Comparison of ENCODE assay signal across 8 cellular contexts in the genomic region with DNA sequence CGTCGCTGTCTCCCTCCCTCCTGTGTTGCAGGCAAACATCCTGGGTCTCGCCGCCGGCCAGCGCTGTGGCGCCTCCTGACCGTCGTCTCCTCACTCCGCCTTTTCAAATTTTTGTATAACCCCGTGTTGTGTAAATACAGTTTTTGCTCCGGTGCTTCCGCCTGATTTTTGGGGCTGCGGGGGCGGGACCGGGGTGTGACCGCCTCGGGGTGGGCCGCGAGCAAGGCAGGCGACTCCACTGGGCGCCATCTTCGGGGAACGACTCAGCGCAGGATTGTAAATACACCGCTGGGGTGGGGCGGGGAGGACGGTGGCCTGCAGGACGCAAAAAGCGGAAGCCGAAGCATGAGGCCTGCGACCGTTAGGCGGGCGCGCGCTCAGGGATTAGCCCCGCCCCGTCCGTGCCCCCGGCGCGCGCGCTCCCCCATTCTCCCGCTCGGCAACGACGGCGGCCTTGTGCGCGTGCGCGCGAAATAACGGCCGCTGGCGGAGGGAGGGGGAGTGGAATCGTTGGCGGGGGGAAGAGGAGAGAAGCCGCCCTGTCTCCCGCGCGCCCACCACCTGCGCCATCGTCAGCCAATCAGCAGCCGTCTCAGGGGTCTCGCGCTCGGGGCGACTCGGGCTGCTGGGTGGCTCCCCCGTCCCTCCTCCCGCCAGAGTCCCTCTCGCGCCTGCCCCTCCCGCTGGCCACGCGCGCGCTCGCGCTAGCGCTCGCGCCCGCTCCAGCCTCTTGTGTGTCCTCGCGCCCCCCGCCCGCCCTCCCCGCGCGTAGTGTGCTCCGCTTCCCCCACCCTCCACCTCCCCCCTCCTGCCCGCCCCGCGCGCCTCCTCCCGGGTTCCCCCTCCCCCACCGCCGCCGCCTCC. TPM values are rescaled to one million over a fixed set of nuclear protein-coding genes. Genes with fewer than 3 reads are reported as not detected.
DNase-seq lines count a peak whose midpoint lies in the region; ATAC-seq, FAIRE-seq and TF ChIP-seq lines count a peak whose summit lies in the region.

No MANE protein-coding gene starts in this region.

- H4K5ac ChIP-seq in H1 (ENCODE audit: insufficient read length, low read depth, low read length), result peak overlapping the region; percentile 90

- H4K20me1 ChIP-seq in H1 (replicated peaks in 1 of 2; ENCODE audit: control insufficient read depth in 1 of 2, insufficient read depth in 2 of 2, low read length in 2 of 2), result peaks cover 15 to 26% of the 10 kb centered on the region in 2 experiments

- peaks cover 13% of the 10 kb centered on the region; the same call in 1 of the 2 replicates for H3K23me2 ChIP-seq in H1 (ENCODE audit: low read depth, low read length)

- H3K4me2 ChIP-seq in H1 (ENCODE audit: insufficient read depth in 1 of 2, low read depth in 2 of 2, low read length in 2 of 2) (peak overlapping the region; percentile 69 to 94), mesenchymal stem cell (ENCODE audit: low read length, poor library complexity, severe bottlenecking) (peak overlapping the region; percentile 91)

- H3K18ac ChIP-seq in H1 (ENCODE audit: extremely low read depth, low read length) (peak overlapping the region; percentile 90), mesenchymal stem cell (ENCODE audit: low read depth in 1 of 2, low read length in 2 of 2) (peak overlapping the region; percentile 95 to 97)

- peaks cover 7 to 22% of the 10 kb centered on the region in 2 experiments for H3K79me2 ChIP-seq in H1 (ENCODE audit: control insufficient read depth in 1 of 2, insufficient read depth in 2 of 2, low read length in 2 of 2)

- no peak; a peak in 1 of 4 replicates for TF ChIP-seq RAD21 in H1 (IDR thresholded peaks at IDR 0.05 in 1 of 2, conservative IDR thresholded peaks at IDR 0.05 in 1 of 2; ENCODE audit: low read depth in 2 of 2, low read length in 2 of 2)

- peaks cover 0 to 35% (median 25%) of the 10 kb centered on the region in 4 experiments; a peak in 6 of 7 replicates for H3K4me1 ChIP-seq in H1 (replicated peaks in 1 of 4; ENCODE audit: control insufficient read depth in 3 of 4, insufficient read depth in 4 of 4, low read length in 3 of 4)
- peaks cover 39% of the 10 kb centered on the region for H3K4me1 ChIP-seq in mesenchymal stem cell (ENCODE audit: control insufficient read depth, insufficient read depth, low read depth, low read length)

- ATAC-seq in GM21360 (IDR thresholded peaks at IDR 0.05; ENCODE audit: unreplicated experiment), result peak; percentile 48

- H3K9me3 ChIP-seq in H1 (ENCODE audit: insufficient read depth in 2 of 2, low read depth in 1 of 2, low read length in 1 of 2) (no peaks in the 10 kb centered on the region), mesenchymal stem cell (ENCODE audit: control insufficient read depth, low read length) (no peaks in the 10 kb centered on the region)

- peak overlapping the region; percentile 86 for H3K27ac ChIP-seq in H1 (ENCODE audit: low read depth, low read length)
- H3K27ac ChIP-seq in mesenchymal stem cell (ENCODE audit: low read length, poor library complexity, severe bottlenecking), result peak overlapping the region; percentile 96

- POLR2A ChIA-PET in H1 (lab: Charles Lee; ENCODE audit: partially characterized antibody), result interaction anchor here (1.0 to 6.5 kb wide), 14 partner anchors 8 to 121 kb away, joined by 3 to 58 read pairs (median 7); partner anchors contain the start of genes KCTD13, KIF22, MVP and PAGR1

- H2AFZ ChIP-seq in H1 (ENCODE audit: low read length) (no peak overlapping the region), mesenchymal stem cell (ENCODE audit: low read depth, low read length) (peak overlapping the region; percentile 49)

- H3K36me3 ChIP-seq in H1 (ENCODE audit: control insufficient read depth in 2 of 4, insufficient read depth in 4 of 4, low read length in 3 of 4), result peaks cover 25 to 58% (median 32%) of the 10 kb centered on the region in 4 experiments
- peaks cover 37% of the 10 kb centered on the region in 2 experiments for H3K36me3 ChIP-seq in mesenchymal stem cell (ENCODE audit: control insufficient read depth in 1 of 2, insufficient read depth in 2 of 2, low read depth in 1 of 2, low read length in 2 of 2)

- WGBS in H1 (ENCODE audit: extremely low coverage in 1 of 2, insufficient coverage in 1 of 2, insufficient read length in 1 of 2, insufficient replicate concordance in 2 of 2, low coverage in 1 of 2, low lambda C conversion rate in 2 of 2, missing lambda C conversion rate in 1 of 2), 2 experiments, result 0% methylated on average over 33 of the region's 103 CpGs; no CpG with 5 or more reads in 1 of the 2 experiments
- WGBS in mesenchymal stem cell, result 2% methylated on average over 55 of the region's 103 CpGs

- no peak for FAIRE-seq in H1 (lab: Jason Lieb, UNC)

- H4K8ac ChIP-seq in H1 (ENCODE audit: extremely low read depth, insufficient read depth, low read length), result peak overlapping the region; percentile 77
- H4K8ac ChIP-seq in mesenchymal stem cell (ENCODE audit: low read length), result peak overlapping the region; percentile 95

- H3K9ac ChIP-seq in H1 (replicated peaks in 1 of 4; ENCODE audit: extremely low read depth in 1 of 4, low read depth in 3 of 4, low read length in 3 of 4), result peak overlapping the region in 3 of 4 experiments; percentile 22 to 82 (median 79); a peak in 6 of 7 replicates
- H3K9ac ChIP-seq in mesenchymal stem cell (ENCODE audit: low read length), result peak overlapping the region; percentile 98

- TF ChIP-seq EP300 in H1 (IDR thresholded peaks at IDR 0.05; ENCODE audit: borderline replicate concordance in 1 of 2, low read depth in 2 of 2, low read length in 2 of 2), result 0 out of 3 replicates have a peak, but pooled peaks of 1 of the 2 experiments have one; percentile 6

- H3K27me3 ChIP-seq in H1 (replicated peaks in 1 of 4; ENCODE audit: control insufficient read depth in 3 of 4, extremely low read depth in 1 of 4, insufficient read depth in 3 of 4, low read length in 3 of 4) (no peaks in the 10 kb centered on the region), mesenchymal stem cell (ENCODE audit: control insufficient read depth in 1 of 2, insufficient read depth in 1 of 2, low read length in 2 of 2) (no peaks in the 10 kb centered on the region)

- peak overlapping the region; percentile 54 to 79 (median 72) for H3K4me3 ChIP-seq in H1 (ENCODE audit: extremely low read depth in 1 of 4, insufficient read depth in 2 of 4, low read depth in 3 of 4, low read length in 4 of 4)
- peak overlapping the region; percentile 79 to 92 for H3K4me3 ChIP-seq in mesenchymal stem cell (ENCODE audit: insufficient read depth in 1 of 2, low read depth in 1 of 2, low read length in 2 of 2)

- H2BK5ac ChIP-seq in H1 (ENCODE audit: low read depth, low read length) (peak overlapping the region; percentile 88), mesenchymal stem cell (ENCODE audit: low read depth, low read length, poor library complexity, severe bottlenecking) (peak overlapping the region; percentile 61)

- H3K23ac ChIP-seq in H1 (ENCODE audit: insufficient read length) (no peak overlapping the region), mesenchymal stem cell (ENCODE audit: low read length in 2 of 2) (peak overlapping the region in 1 of 2 experiments; percentile 84)

- 0 out of 2 replicates have a peak overlapping the region, but pooled peaks have one; percentile 47 for H2AK5ac ChIP-seq in H1 (ENCODE audit: low read depth, low read length)
- peak overlapping the region; percentile 76 for H2AK5ac ChIP-seq in mesenchymal stem cell (ENCODE audit: low read length, severe bottlenecking)

- H4K91ac ChIP-seq in H1 (replicated peaks; ENCODE audit: insufficient read length, low read length), result peak overlapping the region; percentile 98
- H4K91ac ChIP-seq in mesenchymal stem cell (ENCODE audit: low read length), result peak overlapping the region; percentile 99

- H3K4ac ChIP-seq in H1 (replicated peaks; ENCODE audit: insufficient read length, low read depth, low read length), result peak overlapping the region; percentile 92
- peak overlapping the region; percentile 98 to 100 for H3K4ac ChIP-seq in mesenchymal stem cell (ENCODE audit: low read depth in 1 of 2, low read length in 2 of 2)

- H3K79me1 ChIP-seq in H1 (ENCODE audit: low read depth, low read length) (no peaks in the 10 kb centered on the region), mesenchymal stem cell (replicated peaks; ENCODE audit: low read length, poor library complexity, severe bottlenecking) (peaks cover 9% of the 10 kb centered on the region)

- TF ChIP-seq POLR2A in H1 (IDR thresholded peaks at IDR 0.05; ENCODE audit: control extremely low read depth in 1 of 2, low read depth in 2 of 2, low read length in 2 of 2), result peak in 1 of 2 experiments; percentile 76; a peak in 2 of 3 replicates

- H2BK12ac ChIP-seq in H1 (ENCODE audit: low read depth, low read length) (no peak overlapping the region; the same call in 1 of the 2 replicates), mesenchymal stem cell (ENCODE audit: low read length in 2 of 2) (peak overlapping the region in 1 of 2 experiments; percentile 88)

- no peak for TF ChIP-seq CTCF in H1 (IDR thresholded peaks at IDR 0.05; ENCODE audit: control extremely low read depth in 1 of 3, insufficient read depth in 1 of 3, low read depth in 1 of 3, low read length in 3 of 3)

- H3K14ac ChIP-seq in H1 (ENCODE audit: insufficient read length) (no peak overlapping the region), mesenchymal stem cell (ENCODE audit: low read length in 2 of 2) (peak overlapping the region in 1 of 2 experiments; percentile 99)

- CTCF ChIA-PET in H1 (lab: Charles Lee; ENCODE audit: partially characterized antibody), result interaction anchor here (1.3 to 2.7 kb wide), 3 partner anchors 20 to 154 kb away, joined by 3 to 15 read pairs (median 9); no protein-coding TSS in a partner anchor

- no peak overlapping the region for H2BK20ac ChIP-seq in H1 (ENCODE audit: low read length)

- H2BK120ac ChIP-seq in H1 (replicated peaks; ENCODE audit: low read depth, low read length) (no peak overlapping the region), mesenchymal stem cell (ENCODE audit: low read depth, low read length) (peak overlapping the region; percentile 91)

- DNase-seq in COR-L47 (lab: John Stamatoyannopoulos, UW), result peak; percentile 100
- peak; percentile 97 for DNase-seq in HT1080 (ENCODE audit: low read depth)
- DNase-seq in NOMO-1 treated with DMSO at 0.1 percent for 48 hours (lab: John Stamatoyannopoulos, UW; ENCODE audit: unreplicated experiment), result peak; percentile 97
- peak; percentile 95 for DNase-seq in activated CD8-positive, alpha-beta memory T cell treated with anti-CD3 and anti-CD28 coated beads, Interleukin-2, amount 50 U/mL, for 1 hour (ENCODE audit: extremely low read depth)
- peak; percentile 92 to 96 for DNase-seq in H1 (ENCODE audit: low read depth in 1 of 2, low spot score in 2 of 2)
- peak; percentile 97 for DNase-seq in mesenchymal stem cell
- DNase-seq in stimulated activated CD8-positive, alpha-beta memory T cell treated with anti-CD3 and anti-CD28 coated beads, Interleukin-12 subunit alpha, Interleukin-12 subunit beta, amount 100 ng/mL, for 1 hour (ENCODE audit: low read depth), result peak; percentile 96

- H3K56ac ChIP-seq in H1 (replicated peaks; ENCODE audit: insufficient read length, low read depth, low read length), result peak overlapping the region; percentile 11

- H2BK15ac ChIP-seq in H1 (ENCODE audit: low read length) (no peak overlapping the region), mesenchymal stem cell (ENCODE audit: low read depth, poor library complexity, severe bottlenecking) (peak overlapping the region; percentile 33)

RNA-seq across cellular contexts. Expression of gene MAZ, which starts 0.9 kb away (rescaled TPM):
- total RNA-seq in HT1080 (2014; rRNA removed; shearing (Covaris generic)), result 289 and 412 TPM in 2 replicates
- 167 and 168 TPM in 2 replicates for polyA plus RNA-seq in HT1080 (2015; cell fraction: cytosol; rRNA removed)
- 109 and 141 TPM in 2 replicates for polyA plus RNA-seq in HT1080 (2015; cell fraction: nucleus; rRNA removed)
- total RNA-seq in H1 (2021; fragmentation: NEBNext Ultra II Directional; extraction: Animal tissue kit (Norgen Biotek cat#: 25700)), result 376 and 380 TPM in 2 replicates
- polyA plus RNA-seq in H1 (2011; rRNA removed), result 219 and 357 TPM in 2 replicates
- 226 TPM for polyA plus RNA-seq in H1 (2011; cell fraction: cytosol; rRNA removed)
- polyA plus RNA-seq in H1 (2011; cell fraction: nucleus; rRNA removed), result 465 TPM
- polyA plus RNA-seq in H1 (2012, experiment 1 of 2), result 359 to 553 TPM (median 440 TPM) in 4 replicates
- 327 TPM for polyA plus RNA-seq in H1 (2012, experiment 2 of 2)
- 126 TPM for polyA plus RNA-seq in H1 (2013, experiment 1 of 2)
- polyA plus RNA-seq in H1 (2013, experiment 2 of 2), result 116 TPM
- 294 and 426 TPM in 2 replicates for polyA minus RNA-seq in H1 (2011; rRNA and poly(A)+ RNA removed)
- polyA minus RNA-seq in H1 (2011; cell fraction: cytosol; rRNA and poly(A)+ RNA removed), result 315 TPM
- 159 TPM for polyA minus RNA-seq in H1 (2011; cell fraction: nucleus; rRNA and poly(A)+ RNA removed)
- 89.1 TPM for polyA plus RNA-seq in mesenchymal stem cell (2013, experiment 1 of 2)
- 90.3 TPM for polyA plus RNA-seq in mesenchymal stem cell (2013, experiment 2 of 2)

RNA-seq across cellular contexts. Expression of gene PRRT2, which starts 6.5 kb away (rescaled TPM):
- 0.60 and 4.5 TPM in 2 replicates for total RNA-seq in HT1080 (2014; rRNA removed; shearing (Covaris generic))
- polyA plus RNA-seq in HT1080 (2015; cell fraction: cytosol; rRNA removed), result 0.44 and 1.7 TPM in 2 replicates
- 9.0 and 12.0 TPM in 2 replicates for polyA plus RNA-seq in HT1080 (2015; cell fraction: nucleus; rRNA removed)
- total RNA-seq in H1 (2021; fragmentation: NEBNext Ultra II Directional; extraction: Animal tissue kit (Norgen Biotek cat#: 25700)), result 12.8 and 16.6 TPM in 2 replicates
- 32.6 and 49.7 TPM in 2 replicates for polyA plus RNA-seq in H1 (2011; rRNA removed)
- 36.1 TPM for polyA plus RNA-seq in H1 (2011; cell fraction: cytosol; rRNA removed)
- polyA plus RNA-seq in H1 (2011; cell fraction: nucleus; rRNA removed), result 233 TPM
- 25.4 to 32.2 TPM (median 26.8 TPM) in 4 replicates for polyA plus RNA-seq in H1 (2012, experiment 1 of 2)
- 12.5 TPM for polyA plus RNA-seq in H1 (2012, experiment 2 of 2)
- polyA plus RNA-seq in H1 (2013, experiment 1 of 2), result 16.5 TPM
- 13.8 TPM for polyA plus RNA-seq in H1 (2013, experiment 2 of 2)
- polyA minus RNA-seq in H1 (2011; rRNA and poly(A)+ RNA removed), result 4.5 and 8.5 TPM in 2 replicates
- 5.9 TPM for polyA minus RNA-seq in H1 (2011; cell fraction: cytosol; rRNA and poly(A)+ RNA removed)
- polyA minus RNA-seq in H1 (2011; cell fraction: nucleus; rRNA and poly(A)+ RNA removed), result 29.9 TPM
- polyA plus RNA-seq in mesenchymal stem cell (2013, experiment 1 of 2), result 3.8 TPM
- polyA plus RNA-seq in mesenchymal stem cell (2013, experiment 2 of 2), result 4.1 TPM

RNA-seq across cellular contexts. Expression of gene PAGR1, which starts 10.5 kb away (rescaled TPM):
- total RNA-seq in HT1080 (2014; rRNA removed; shearing (Covaris generic)), result 51.3 and 56.5 TPM in 2 replicates
- 39.9 and 40.3 TPM in 2 replicates for polyA plus RNA-seq in HT1080 (2015; cell fraction: cytosol; rRNA removed)
- polyA plus RNA-seq in HT1080 (2015; cell fraction: nucleus; rRNA removed), result 26.5 and 32.5 TPM in 2 replicates
- 56.4 and 56.6 TPM in 2 replicates for total RNA-seq in H1 (2021; fragmentation: NEBNext Ultra II Directional; extraction: Animal tissue kit (Norgen Biotek cat#: 25700))
- polyA plus RNA-seq in H1 (2011; rRNA removed), result 35.4 and 53.5 TPM in 2 replicates
- polyA plus RNA-seq in H1 (2011; cell fraction: cytosol; rRNA removed), result 61.5 TPM
- 143 TPM for polyA plus RNA-seq in H1 (2011; cell fraction: nucleus; rRNA removed)
- polyA plus RNA-seq in H1 (2012, experiment 1 of 2), result 53.2 to 67.0 TPM (median 62.3 TPM) in 4 replicates
- polyA plus RNA-seq in H1 (2012, experiment 2 of 2), result 60.2 TPM
- 43.2 TPM for polyA plus RNA-seq in H1 (2013, experiment 1 of 2)
- polyA plus RNA-seq in H1 (2013, experiment 2 of 2), result 44.5 TPM
- polyA minus RNA-seq in H1 (2011; rRNA and poly(A)+ RNA removed), result 5.8 and 8.3 TPM in 2 replicates
- polyA minus RNA-seq in H1 (2011; cell fraction: cytosol; rRNA and poly(A)+ RNA removed), result 19.6 TPM
- polyA minus RNA-seq in H1 (2011; cell fraction: nucleus; rRNA and poly(A)+ RNA removed), result 30.1 TPM
- 16.9 TPM for polyA plus RNA-seq in mesenchymal stem cell (2013, experiment 1 of 2)
- 17.5 TPM for polyA plus RNA-seq in mesenchymal stem cell (2013, experiment 2 of 2)

RNA-seq across cellular contexts. Expression of gene MVP, which starts 14.8 kb away (rescaled TPM):
- total RNA-seq in HT1080 (2014; rRNA removed; shearing (Covaris generic)), result 96.4 and 101 TPM in 2 replicates
- polyA plus RNA-seq in HT1080 (2015; cell fraction: cytosol; rRNA removed), result 62.6 and 63.6 TPM in 2 replicates
- 226 TPM in 2 replicates for polyA plus RNA-seq in HT1080 (2015; cell fraction: nucleus; rRNA removed)
- 1.9 and 2.9 TPM in 2 replicates for total RNA-seq in H1 (2021; fragmentation: NEBNext Ultra II Directional; extraction: Animal tissue kit (Norgen Biotek cat#: 25700))
- polyA plus RNA-seq in H1 (2011; rRNA removed), result 1.9 and 4.3 TPM in 2 replicates
- 4.8 TPM for polyA plus RNA-seq in H1 (2011; cell fraction: cytosol; rRNA removed)
- 18.5 TPM for polyA plus RNA-seq in H1 (2011; cell fraction: nucleus; rRNA removed)
- polyA plus RNA-seq in H1 (2012, experiment 1 of 2), result 2.4 to 5.6 TPM (median 3.9 TPM) in 4 replicates
- polyA plus RNA-seq in H1 (2012, experiment 2 of 2), result 1.9 TPM
- 1.4 TPM for polyA plus RNA-seq in H1 (2013, experiment 1 of 2)
- polyA plus RNA-seq in H1 (2013, experiment 2 of 2), result 1.6 TPM
- 6.9 and 15.2 TPM in 2 replicates for polyA minus RNA-seq in H1 (2011; rRNA and poly(A)+ RNA removed)
- 4.5 TPM for polyA minus RNA-seq in H1 (2011; cell fraction: cytosol; rRNA and poly(A)+ RNA removed)
- polyA minus RNA-seq in H1 (2011; cell fraction: nucleus; rRNA and poly(A)+ RNA removed), result 3.7 TPM
- polyA plus RNA-seq in mesenchymal stem cell (2013, experiment 1 of 2), result 148 TPM
- polyA plus RNA-seq in mesenchymal stem cell (2013, experiment 2 of 2), result 142 TPM

RNA-seq across cellular contexts. Expression of gene KIF22, which starts 14.9 kb away (rescaled TPM):
- 120 and 122 TPM in 2 replicates for total RNA-seq in HT1080 (2014; rRNA removed; shearing (Covaris generic))
- 67.4 and 77.5 TPM in 2 replicates for polyA plus RNA-seq in HT1080 (2015; cell fraction: cytosol; rRNA removed)
- polyA plus RNA-seq in HT1080 (2015; cell fraction: nucleus; rRNA removed), result 210 and 217 TPM in 2 replicates
- total RNA-seq in H1 (2021; fragmentation: NEBNext Ultra II Directional; extraction: Animal tissue kit (Norgen Biotek cat#: 25700)), result 142 and 145 TPM in 2 replicates
- polyA plus RNA-seq in H1 (2011; rRNA removed), result 139 and 161 TPM in 2 replicates
- polyA plus RNA-seq in H1 (2011; cell fraction: cytosol; rRNA removed), result 178 TPM
- polyA plus RNA-seq in H1 (2011; cell fraction: nucleus; rRNA removed), result 343 TPM
- 136 to 146 TPM (median 138 TPM) in 4 replicates for polyA plus RNA-seq in H1 (2012, experiment 1 of 2)
- 121 TPM for polyA plus RNA-seq in H1 (2012, experiment 2 of 2)
- polyA plus RNA-seq in H1 (2013, experiment 1 of 2), result 91.3 TPM
- 83.2 TPM for polyA plus RNA-seq in H1 (2013, experiment 2 of 2)
- 234 and 269 TPM in 2 replicates for polyA minus RNA-seq in H1 (2011; rRNA and poly(A)+ RNA removed)
- polyA minus RNA-seq in H1 (2011; cell fraction: cytosol; rRNA and poly(A)+ RNA removed), result 97.8 TPM
- 174 TPM for polyA minus RNA-seq in H1 (2011; cell fraction: nucleus; rRNA and poly(A)+ RNA removed)
- polyA plus RNA-seq in mesenchymal stem cell (2013, experiment 1 of 2), result 8.5 TPM
- 8.1 TPM for polyA plus RNA-seq in mesenchymal stem cell (2013, experiment 2 of 2)

Comparison
In these comparisons a context has a peak if more than half of its experiments do, and no peak if none do; other contexts are left out.
1. Peak in every context shown above with its lines: DNase-seq, ATAC-seq, H3K4me3 ChIP-seq and H3K27ac ChIP-seq.